Comparison of ENCODE assay signal across 10 cellular contexts in the genomic region with DNA sequence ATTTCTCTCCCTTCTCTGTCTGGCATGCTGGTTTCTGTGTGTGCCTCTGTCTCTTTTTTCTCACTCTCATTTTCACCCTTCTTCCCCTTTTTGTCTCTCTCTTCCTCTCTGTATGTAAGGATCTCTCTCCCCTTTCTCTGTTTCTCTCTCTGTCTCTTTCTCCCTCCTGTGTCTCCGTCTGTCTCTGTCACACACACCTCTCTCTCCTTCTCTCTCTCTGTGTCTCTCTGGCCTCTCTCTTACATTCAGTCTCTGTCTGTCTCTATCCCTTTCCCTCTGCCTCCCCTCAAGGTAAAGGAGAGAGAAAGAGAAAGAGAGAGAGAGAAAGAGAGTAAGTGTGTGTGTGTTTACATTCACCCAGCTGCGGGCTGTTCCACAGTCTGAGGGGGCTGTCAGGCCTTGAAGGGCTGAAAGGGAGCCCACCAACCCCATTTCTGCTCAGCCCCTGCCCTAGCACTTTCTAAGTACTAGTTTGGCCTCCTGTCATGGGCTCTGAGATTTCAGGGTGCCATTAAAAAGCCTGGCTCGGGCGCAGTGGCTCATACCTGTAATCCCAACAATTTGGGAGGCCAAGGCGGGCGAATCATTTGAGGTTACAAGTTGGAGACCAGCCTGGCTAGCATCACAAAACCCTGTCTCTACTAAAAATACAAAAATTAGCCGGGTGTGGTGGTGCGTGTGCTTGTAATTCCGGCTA. TPM values are rescaled to one million over a fixed set of nuclear protein-coding genes. Genes with fewer than 3 reads are reported as not detected.
DNase-seq lines count a peak whose midpoint lies in the region; TF ChIP-seq lines count a peak whose summit lies in the region.
"Had no signal": no experiment of that assay in that cellular context is flagged by ENCODE, and none has a peak within 500 bp of the region (broad histone marks: within the 10 kb centered on the region; RNA-seq: fewer than 3 reads in every experiment).

No MANE protein-coding gene starts in this region.

- peak overlapping the region; percentile 64 for H3K4me2 ChIP-seq in neural progenitor cell

- H2AFZ ChIP-seq in neural progenitor cell (replicated peaks) = no peak overlapping the region

- H3K27ac ChIP-seq in HL-60 (replicated peaks) (no peak overlapping the region), ascending aorta (peak overlapping the region; percentile 66 to 73), neural progenitor cell (no peak overlapping the region)
- H3K27ac ChIP-seq: SJSA1 had no signal

- no peaks in the 10 kb centered on the region for H3K4me1 ChIP-seq in ascending aorta
- peaks cover 3% of the 10 kb centered on the region for H3K4me1 ChIP-seq in neural progenitor cell

- H3K4me3 ChIP-seq in HL-60 (replicated peaks; ENCODE audit: insufficient read depth, low read length) (peak overlapping the region; percentile 60), ascending aorta (peak overlapping the region; percentile 31 to 60), neural progenitor cell (no peak overlapping the region)
- H3K4me3 ChIP-seq: SJSA1 had no signal

- H3K27ac Mint-ChIP-seq in Calu3 (ENCODE audit: unreplicated experiment) (peak overlapping the region; percentile 2), neural progenitor cell (no peak overlapping the region)

- H3K4me3 Mint-ChIP-seq in Calu3 (ENCODE audit: low read depth, unreplicated experiment) (peak overlapping the region; percentile 65), neural progenitor cell (no peak overlapping the region)

- CTCF ChIA-PET in Calu3 (lab: Charles Lee) = interaction anchor here (0.6 to 1.0 kb wide), 2 partner anchors 27 to 77 kb away, joined by 3 read pairs; no protein-coding TSS in a partner anchor

- DNase-seq in Calu3 (no peak), HL-60 (ENCODE audit: low read depth in 1 of 2, low spot score in 1 of 2) (no peak), ascending aorta (ENCODE audit: low spot score in 2 of 2) (peak in 1 of 2 donors; percentile 60), neural progenitor cell (ENCODE audit: low spot score) (no peak), hypothalamus (lab: John Stamatoyannopoulos, UW) (no peak), COLO829 (ENCODE audit: low spot score) (no peak), GDM1 (lab: John Stamatoyannopoulos, UW) (no peak)
- DNase-seq in activated CD4-positive, alpha-beta T cell treated with anti-CD3 and anti-CD28 coated beads for 4 hours = no peak
- DNase-seq: stimulated activated CD4-positive, alpha-beta T cell treated with anti-CD3 and anti-CD28 coated beads, Interleukin-2, amount 100 ng/mL, for 48 hours had no signal

- H3K36me3 ChIP-seq in ascending aorta = no peaks in the 10 kb centered on the region
- no peaks in the 10 kb centered on the region for H3K36me3 ChIP-seq in neural progenitor cell
- H3K36me3 ChIP-seq: SJSA1 had no signal

- BruUV-seq in Calu3 (replicated peaks; lab: Mats Ljungman, UMichigan) = no TSS peak

- H3K4me1 Mint-ChIP-seq in Calu3 (ENCODE audit: low read depth, unreplicated experiment) (peaks cover 15% of the 10 kb centered on the region), neural progenitor cell (peaks cover 2% of the 10 kb centered on the region)

- intact Hi-C loops in Calu3 (cut with micrococcal nuclease; ENCODE audit: unreplicated experiment) = loop anchor here (1.0 kb wide), 1 partner anchor 21 kb away; no protein-coding TSS in a partner anchor
- intact Hi-C loops in ascending aorta (cut with DNase I) = loop anchor here (1.0 kb wide), 2 partner anchors 17 to 21 kb away; no protein-coding TSS in a partner anchor

- TF ChIP-seq CTCF in Calu3 (IDR thresholded peaks at IDR 0.05; ENCODE audit: unreplicated experiment) (no peak), HL-60 (IDR thresholded peaks at IDR 0.05; ENCODE audit: insufficient read depth, low read length) (no peak), ascending aorta (IDR thresholded peaks at IDR 0.05) (no peak), neural progenitor cell (IDR thresholded peaks at IDR 0.05) (no peak)

- no peaks in the 10 kb centered on the region for H3K79me2 ChIP-seq in neural progenitor cell (ENCODE audit: low read depth)

- H4K20me1 ChIP-seq in neural progenitor cell (ENCODE audit: low read depth) = peaks cover 4% of the 10 kb centered on the region

- H3K9ac ChIP-seq in neural progenitor cell = no peak overlapping the region

- H3K27me3 ChIP-seq in HL-60 (ENCODE audit: insufficient read depth, poor library complexity, severe bottlenecking) (no peaks in the 10 kb centered on the region), ascending aorta (no peaks in the 10 kb centered on the region), neural progenitor cell (no peaks in the 10 kb centered on the region)
- H3K27me3 ChIP-seq: SJSA1 had no signal

- H3K9me3 ChIP-seq in ascending aorta = no peaks in the 10 kb centered on the region
- H3K9me3 ChIP-seq in neural progenitor cell (ENCODE audit: low read depth) = no peaks in the 10 kb centered on the region
- H3K9me3 ChIP-seq: SJSA1 had no signal

- H3K36me3 Mint-ChIP-seq in Calu3 (ENCODE audit: insufficient read depth, unreplicated experiment) (peaks cover 9% of the 10 kb centered on the region), neural progenitor cell (no peaks in the 10 kb centered on the region)

- H3K9me3 Mint-ChIP-seq in Calu3 (ENCODE audit: low read depth, unreplicated experiment) (no peaks in the 10 kb centered on the region), neural progenitor cell (no peaks in the 10 kb centered on the region)

- H3F3A ChIP-seq in neural progenitor cell (ENCODE audit: low read depth) = peaks cover 26% of the 10 kb centered on the region

- H3K27me3 Mint-ChIP-seq in Calu3 (ENCODE audit: unreplicated experiment) (peaks cover 23% of the 10 kb centered on the region), neural progenitor cell (ENCODE audit: insufficient read depth, low read depth) (no peaks in the 10 kb centered on the region)

RNA-seq across cellular contexts. Expression of a gene that starts 9.6 kb away (rescaled TPM):
- total RNA-seq in Calu3 (2022) (18.8 and 19.9 TPM in 2 replicates), ascending aorta (42.3 TPM), neural progenitor cell (ENCODE audit: low replicate concordance) (35.5 and 37.1 TPM in 2 replicates)

RNA-seq across cellular contexts. Expression of a gene that starts 21.4 kb away (rescaled TPM):
- total RNA-seq in Calu3 (2022) (14.5 and 18.2 TPM in 2 replicates), ascending aorta (5.0 TPM), neural progenitor cell (ENCODE audit: low replicate concordance) (19.0 and 30.9 TPM in 2 replicates)

RNA-seq across cellular contexts. Expression of a gene that starts 24.0 kb away (rescaled TPM):
- total RNA-seq in Calu3 (2022) (0.68 and 0.78 TPM in 2 replicates), ascending aorta (2.1 TPM), neural progenitor cell (ENCODE audit: low replicate concordance) (6.3 and 13.2 TPM in 2 replicates)

Comparison
In these comparisons a context has a peak if more than half of its experiments do, and no peak if none do; other contexts are left out.
1. H3K27ac ChIP-seq: peak in ascending aorta (2 of 2); none in HL-60 (single experiment) and neural progenitor cell (single experiment).